24 cellular contexts compared by ENCODE assay signal in the genomic region with DNA sequence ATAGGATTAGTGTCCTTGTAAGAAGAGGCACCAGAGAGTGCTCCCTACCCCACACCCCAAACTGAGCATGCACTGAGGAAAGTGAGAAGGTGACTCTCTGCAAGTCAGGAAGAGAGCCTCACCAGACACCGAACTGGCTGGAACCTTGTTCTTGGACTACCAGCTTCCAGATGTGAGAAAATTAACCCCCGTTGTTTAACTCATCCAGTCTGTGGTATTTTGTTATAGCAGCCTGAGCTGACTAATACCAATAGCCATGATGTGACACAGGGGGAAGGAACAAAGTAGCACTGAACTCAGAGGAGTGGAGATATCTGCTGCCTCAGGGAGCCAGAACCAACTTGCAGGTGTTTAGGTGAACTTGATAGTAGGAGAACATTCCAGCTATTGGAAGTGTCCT.
"Had no signal": no experiment of that assay in that cellular context is flagged by ENCODE, and none has a peak within 500 bp of the region (broad histone marks: within the 10 kb centered on the region; RNA-seq: fewer than 3 reads in every experiment).

No MANE protein-coding gene starts in this region.

- H3K27ac Mint-ChIP-seq: immature natural killer cell, mesothelial cell of epicardium had no signal

- DNase-seq: dermis blood vessel endothelial cell; dorsolateral prefrontal cortex; effector CD4-positive, alpha-beta T cell; effector memory CD4-positive, alpha-beta T cell; foreskin keratinocyte; heart left ventricle; hypothalamus; immature natural killer cell; islet precursor cell; kidney; kidney glomerular epithelial cell; left colon; left ventricle myocardium inferior; lower lobe of right lung; mesenchymal stem cell; mucosa of descending colon had no signal

- H3K36me3 Mint-ChIP-seq: immature natural killer cell, mesothelial cell of epicardium had no signal

- H3K9me3 Mint-ChIP-seq: immature natural killer cell had no signal

- H3K36me3 ChIP-seq: esophagus muscularis mucosa, gastroesophageal sphincter, heart left ventricle, left ventricle myocardium inferior, lower lobe of right lung had no signal

- H3K27ac ChIP-seq: coronary artery, dorsolateral prefrontal cortex, esophagus muscularis mucosa, foreskin keratinocyte, gastroesophageal sphincter, heart left ventricle, hepatocyte, left ventricle myocardium inferior, lower lobe of right lung had no signal

- FAIRE-seq: colon, endothelial cell of umbilical vein, frontal cortex, kidney had no signal

- H3K4me3 Mint-ChIP-seq: immature natural killer cell, mesothelial cell of epicardium had no signal

- H3K4me1 Mint-ChIP-seq: immature natural killer cell had no signal

- H3K27me3 ChIP-seq: dorsolateral prefrontal cortex, esophagus muscularis mucosa, gastroesophageal sphincter, heart left ventricle, hepatocyte had no signal

- H3K79me2 ChIP-seq: hepatocyte had no signal

- H3K4me3 ChIP-seq: coronary artery, dorsolateral prefrontal cortex, esophagus muscularis mucosa, gastroesophageal sphincter, heart left ventricle, hepatocyte, left ventricle myocardium inferior, lower lobe of right lung, mucosa of descending colon had no signal

- ATAC-seq: foreskin keratinocyte, gastroesophageal sphincter, heart left ventricle, left colon, lower lobe of right lung, mucosa of descending colon had no signal

- H3K4me2 ChIP-seq: hepatocyte had no signal

- H3K9me3 ChIP-seq: esophagus muscularis mucosa, gastroesophageal sphincter, heart left ventricle, left ventricle myocardium inferior, lower lobe of right lung, mucosa of descending colon had no signal

- H3K4me1 ChIP-seq: foreskin keratinocyte, left ventricle myocardium inferior, lower lobe of right lung had no signal

- H2AFZ ChIP-seq: hepatocyte had no signal
